Comparison of ENCODE assay signal across 8 cellular contexts in the genomic region with DNA sequence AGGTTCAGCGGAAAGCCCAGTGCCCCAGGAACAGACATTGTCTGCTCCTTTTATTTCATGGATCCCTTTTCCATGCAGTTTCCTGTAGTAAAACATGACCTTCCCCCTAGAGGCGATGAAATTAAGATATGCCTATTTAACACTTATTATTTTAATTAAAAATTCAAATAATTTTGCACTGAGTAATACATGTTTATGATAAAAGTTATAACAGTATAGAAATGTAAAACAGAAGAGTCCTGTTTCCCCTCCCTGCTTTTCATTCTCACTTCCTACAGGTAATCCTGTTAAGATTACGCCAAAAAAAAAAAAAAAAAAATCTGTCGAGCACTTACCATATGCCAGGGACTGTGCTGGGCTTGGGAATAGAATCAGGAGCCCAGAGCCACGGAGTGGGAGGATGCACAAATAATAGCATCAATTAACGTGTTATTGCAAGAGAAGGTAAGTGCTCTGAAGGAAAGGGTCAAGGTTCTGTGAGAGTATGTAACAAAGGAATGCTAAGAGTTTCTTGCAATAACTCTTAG. TPM values are rescaled to one million over a fixed set of nuclear protein-coding genes. Genes with fewer than 3 reads are reported as not detected.
DNase-seq lines count a peak whose midpoint lies in the region; ATAC-seq, FAIRE-seq and TF ChIP-seq lines count a peak whose summit lies in the region.

No MANE protein-coding gene starts in this region.

- H3K4me3 ChIP-seq in GM12865 (ENCODE audit: low read depth, low read length) (peak overlapping the region; percentile 68), prostate gland (peak overlapping the region; percentile 66 to 86)

- TF ChIP-seq POLR2A in prostate gland (IDR thresholded peaks at IDR 0.05) (no peak), H54 (IDR thresholded peaks at IDR 0.05; ENCODE audit: low read depth, low read length) (no peak)

- TF ChIP-seq CTCF in GM12865 (IDR thresholded peaks at IDR 0.05; ENCODE audit: insufficient read depth, low read depth, low read length, missing control alignments) (no peak), prostate gland (IDR thresholded peaks at IDR 0.05) (no peak)

- intact Hi-C loops in prostate gland (cut with DNase I), result loop anchor here (5.0 kb wide), 1 partner anchor 47 kb away; a partner anchor contains a TSS

- peaks cover 9% of the 10 kb centered on the region for H3K4me1 ChIP-seq in prostate gland (replicated peaks)

- no peaks in the 10 kb centered on the region for H3K9me3 ChIP-seq in prostate gland

- no peaks in the 10 kb centered on the region for H3K36me3 ChIP-seq in prostate gland

- H3K27me3 ChIP-seq in prostate gland (replicated peaks; ENCODE audit: insufficient read depth), result no peaks in the 10 kb centered on the region

- no peak for ATAC-seq in GM21619 (IDR thresholded peaks at IDR 0.05; ENCODE audit: unreplicated experiment)

- 6% methylated on average over 6 of the region's 6 CpGs for WGBS in prostate gland

- DNase-seq in GM12865 (ENCODE audit: low read depth), result no peak
- DNase-seq in NCI-H82 treated with DMSO at 0.1 percent for 48 hours (lab: John Stamatoyannopoulos, UW; ENCODE audit: unreplicated experiment), result peak; percentile 68
- no peak for DNase-seq in prostate gland (ENCODE audit: low spot score)
- no peak for DNase-seq in H54 (ENCODE audit: insufficient read length, low spot score)
- no peak for DNase-seq in AG08395 (ENCODE audit: low spot score)
- DNase-seq in NCI-H2029 treated with DMSO at 0.1 percent for 48 hours (lab: John Stamatoyannopoulos, UW), result no peak

- peak overlapping the region; percentile 86 for H3K27ac ChIP-seq in prostate gland

- FAIRE-seq in endometrium (lab: Jason Lieb, UNC) (peak; percentile 29), H54 (lab: Jason Lieb, UNC) (no peak)

RNA-seq across cellular contexts. Expression of a gene that starts 0.8 kb away (rescaled TPM):
- 10 to 100 TPM; 59.9 to 86.9 TPM for total RNA-seq in prostate gland

RNA-seq across cellular contexts. Expression of a gene that starts 41.4 kb away (rescaled TPM):
- total RNA-seq in prostate gland, result 100 to 1,000 TPM in 1 of 2 donors, 10 to 100 TPM in 1; 52.7 to 176 TPM

RNA-seq across cellular contexts. Expression of a gene that starts 48.4 kb away (rescaled TPM):
- total RNA-seq in prostate gland, result 10 to 100 TPM; 37.7 to 46.3 TPM

RNA-seq across cellular contexts. Expression of a gene that starts 48.6 kb away (rescaled TPM):
- total RNA-seq in prostate gland, result 100 to 1,000 TPM; 177 to 230 TPM
